ENCODE assay signal across 9 cellular contexts in genomic region chr20:51460569-51461265, GRCh38.
DNase-seq lines count a peak whose midpoint lies in the region; ATAC-seq, FAIRE-seq and TF ChIP-seq lines count a peak whose summit lies in the region.
"Had no signal": no experiment of that assay in that cellular context is flagged by ENCODE, and none has a peak within 500 bp of the region (broad histone marks: within the 10 kb centered on the region; RNA-seq: fewer than 3 reads in every experiment).

No MANE protein-coding gene starts in this region.

- H3K36me3 Mint-ChIP-seq in WTC11, result no peaks in the 10 kb centered on the region; the same call in 1 of the 2 replicates

- CTCF ChIA-PET in WTC11 (lab: Charles Lee), result interaction anchor here (1.2 to 1.5 kb wide), 2 partner anchors 9 to 75 kb away, joined by 3 to 4 read pairs; no protein-coding TSS in a partner anchor

- no peaks in the 10 kb centered on the region; the same call in 1 of the 2 replicates for H3K27me3 Mint-ChIP-seq in WTC11 (ENCODE audit: low read depth)

- FAIRE-seq in GM18507 (lab: Jason Lieb, UNC) (peak; percentile 96), D721Med (lab: Jason Lieb, UNC) (no peak)

- H3K9me3 Mint-ChIP-seq in WTC11, result peaks cover 3% of the 10 kb centered on the region; the same call in 1 of the 2 replicates

- POLR2A ChIA-PET in WTC11 (lab: Charles Lee), result no interaction called here

- peak; percentile 60 for DNase-seq in GM18507 (ENCODE audit: extremely low spot score, insufficient read length, low read depth)
- no peak for DNase-seq in WTC11 (ENCODE audit: low spot score)
- no peak for DNase-seq in hepatic stellate cell (ENCODE audit: low spot score)
- DNase-seq in COR-L47 (lab: John Stamatoyannopoulos, UW), result no peak
- no peak for DNase-seq in D721Med (ENCODE audit: insufficient read length, low spot score)
- no peak for DNase-seq in HuH-7 (ENCODE audit: low spot score)
- DNase-seq: NCI-H748 treated with DMSO at 0.1 percent for 48 hours had no signal

- H3K4me3 Mint-ChIP-seq in WTC11, result no peak overlapping the region

- peak overlapping the region; percentile 86 for H3K27ac Mint-ChIP-seq in WTC11

- ATAC-seq in GM21447 (IDR thresholded peaks at IDR 0.05; ENCODE audit: unreplicated experiment) (peak; percentile 95), HG03378 (IDR thresholded peaks at IDR 0.05; ENCODE audit: unreplicated experiment) (peak; percentile 96), WTC11 (peak; percentile 44; the same call in 1 of the 2 replicates)

- TF ChIP-seq CTCF in WTC11 (IDR thresholded peaks at IDR 0.05), result no peak
- no peak for TF ChIP-seq CTCF in D721Med (IDR thresholded peaks at IDR 0.05; ENCODE audit: insufficient read depth, missing control alignments)

- H3K4me1 Mint-ChIP-seq in WTC11, result peaks cover 7% of the 10 kb centered on the region

TF ChIP-seq in WTC11, 78 proteins besides CTCF, POLR2A, EP300 and RAD21:
- no peak for TF ChIP-seq GABPB1 (CRISPR knock-in tag; IDR thresholded peaks at IDR 0.05)
- TF ChIP-seq ZNF121 (CRISPR knock-in tag; IDR thresholded peaks at IDR 0.05), result peak; percentile 88
TF ChIP-seq in WTC11: peak in this region for 1.

Comparison
In these comparisons a context has a peak if more than half of its experiments do, and no peak if none do; other contexts are left out.
1. ATAC-seq: peak in every context shown above with its lines; median percentile 96 in HG03378; 95 in GM21447; 44 in WTC11.